In the genomic region with DNA sequence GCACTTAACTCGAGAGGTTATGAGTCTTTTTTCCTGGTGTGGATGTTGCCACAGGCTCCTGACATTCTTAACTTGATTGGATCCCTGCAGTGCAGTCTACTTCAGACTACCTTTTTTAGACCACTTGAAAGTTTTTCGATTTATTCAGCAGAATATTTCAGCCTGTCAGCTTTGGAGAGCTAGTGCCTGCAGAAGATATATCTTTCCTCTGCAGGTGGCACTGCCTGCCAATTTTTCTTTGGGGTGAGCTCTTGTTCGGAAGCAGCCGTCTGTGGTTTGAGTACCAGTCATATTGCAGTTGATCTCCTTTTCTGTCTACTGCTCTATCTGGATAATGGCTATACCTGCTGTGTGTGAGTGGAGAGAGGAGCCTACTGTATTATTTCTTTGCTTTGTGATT, we compare ENCODE assay signal across 8 cellular contexts.
DNase-seq lines count a peak whose midpoint lies in the region; ATAC-seq, FAIRE-seq and TF ChIP-seq lines count a peak whose summit lies in the region.
"Not testable (repeated sequence)": the region's sequence is repeated elsewhere in the genome, so short reads cannot be mapped to it uniquely, and the experiment has no call there.

No MANE protein-coding gene starts in this region.

- not testable (repeated sequence) for TF ChIP-seq EP300 in H1 (IDR thresholded peaks at IDR 0.05; ENCODE audit: borderline replicate concordance in 1 of 2, low read depth in 2 of 2, low read length in 2 of 2)

- not testable (repeated sequence) for DNase-seq in D721Med (ENCODE audit: insufficient read length, low spot score); RWPE2 (ENCODE audit: low spot score); H1 (ENCODE audit: low read depth in 1 of 2, low spot score in 2 of 2); left lung; upper lobe of right lung
- peak; percentile 34 to 47 for DNase-seq in Kasumi-1 (lab: John Stamatoyannopoulos, UW)
- DNase-seq in NCI-H524 treated with DMSO at 0.1 percent for 48 hours (lab: John Stamatoyannopoulos, UW) = peak; percentile 14
- peak; percentile 3 for DNase-seq in occipital lobe (lab: John Stamatoyannopoulos, UW)

- not testable (repeated sequence) for H3K4me2 ChIP-seq in H1 (ENCODE audit: insufficient read depth in 1 of 2, low read depth in 2 of 2, low read length in 2 of 2)

- H3K27ac ChIP-seq in RWPE2 (ENCODE audit: poor library complexity, severe bottlenecking); H1 (ENCODE audit: low read depth, low read length); left lung; upper lobe of right lung: not testable (repeated sequence)

- H4K8ac ChIP-seq in H1 (ENCODE audit: extremely low read depth, insufficient read depth, low read length) = not testable (repeated sequence)

- H3K27me3 ChIP-seq in RWPE2 (ENCODE audit: insufficient read depth, poor library complexity, severe bottlenecking); H1 (replicated peaks in 1 of 4; ENCODE audit: control insufficient read depth in 3 of 4, extremely low read depth in 1 of 4, insufficient read depth in 3 of 4, low read length in 3 of 4); left lung; upper lobe of right lung: not testable (repeated sequence)

- H3K4ac ChIP-seq in H1 (replicated peaks; ENCODE audit: insufficient read length, low read depth, low read length) = not testable (repeated sequence)

- not testable (repeated sequence) for H2BK120ac ChIP-seq in H1 (replicated peaks; ENCODE audit: low read depth, low read length)

- H3K9ac ChIP-seq in H1 (replicated peaks in 1 of 4; ENCODE audit: extremely low read depth in 1 of 4, low read depth in 3 of 4, low read length in 3 of 4) = not testable (repeated sequence)

- H4K5ac ChIP-seq in H1 (ENCODE audit: insufficient read length, low read depth, low read length) = not testable (repeated sequence)

- 85% methylated on average over 4 of the region's 4 CpGs; no CpG with 5 or more reads in 1 of the 2 experiments for WGBS in H1 (ENCODE audit: extremely low coverage in 1 of 2, insufficient coverage in 1 of 2, insufficient read length in 1 of 2, insufficient replicate concordance in 2 of 2, low coverage in 1 of 2, low lambda C conversion rate in 2 of 2, missing lambda C conversion rate in 1 of 2), 2 experiments

- H4K20me1 ChIP-seq in H1 (replicated peaks in 1 of 2; ENCODE audit: control insufficient read depth in 1 of 2, insufficient read depth in 2 of 2, low read length in 2 of 2) = not testable (repeated sequence)

- TF ChIP-seq CTCF in D721Med (IDR thresholded peaks at IDR 0.05; ENCODE audit: insufficient read depth, missing control alignments) (peak; percentile 45), H1 (IDR thresholded peaks at IDR 0.05; ENCODE audit: control extremely low read depth in 1 of 3, insufficient read depth in 1 of 3, low read depth in 1 of 3, low read length in 3 of 3) (peak in 2 of 3 experiments; percentile 15 to 34; a peak in 2 of 4 replicates), upper lobe of right lung (IDR thresholded peaks at IDR 0.05) (peak; percentile 11)
- not testable (repeated sequence) for TF ChIP-seq CTCF in RWPE2 (IDR thresholded peaks at IDR 0.05; ENCODE audit: poor library complexity, severe bottlenecking); left lung (IDR thresholded peaks at IDR 0.05)

- H2AFZ ChIP-seq in H1 (ENCODE audit: low read length) = not testable (repeated sequence)

- H2BK12ac ChIP-seq in H1 (ENCODE audit: low read depth, low read length) = not testable (repeated sequence)

- intact Hi-C loops in left lung (cut with DNase I); upper lobe of right lung (cut with DNase I): not testable (repeated sequence)

- not testable (repeated sequence) for FAIRE-seq in D721Med (lab: Jason Lieb, UNC); H1 (lab: Jason Lieb, UNC)

- H3K79me1 ChIP-seq in H1 (ENCODE audit: low read depth, low read length) = not testable (repeated sequence)

- not testable (repeated sequence) for H2BK15ac ChIP-seq in H1 (ENCODE audit: low read length)

- not testable (repeated sequence) for H3K23me2 ChIP-seq in H1 (ENCODE audit: low read depth, low read length)

- H3K56ac ChIP-seq in H1 (replicated peaks; ENCODE audit: insufficient read length, low read depth, low read length) = not testable (repeated sequence)

- H3K14ac ChIP-seq in H1 (ENCODE audit: insufficient read length) = not testable (repeated sequence)

- ATAC-seq in RWPE2 (ENCODE audit: low read depth) (peak; percentile 63; the same call in 1 of the 3 replicates), left lung (peak; percentile 96), upper lobe of right lung (peak; percentile 75)

- not testable (repeated sequence) for H3K9me3 ChIP-seq in RWPE2 (ENCODE audit: severe bottlenecking); H1 (ENCODE audit: insufficient read depth in 2 of 2, low read depth in 1 of 2, low read length in 1 of 2); left lung; upper lobe of right lung

- TF ChIP-seq POLR2A in H1 (IDR thresholded peaks at IDR 0.05; ENCODE audit: control extremely low read depth in 1 of 2, low read depth in 2 of 2, low read length in 2 of 2) = not testable (repeated sequence)

- H3K23ac ChIP-seq in H1 (ENCODE audit: insufficient read length) = not testable (repeated sequence)

- not testable (repeated sequence) for H3K18ac ChIP-seq in H1 (ENCODE audit: extremely low read depth, low read length)

- POLR2A ChIA-PET in H1 (lab: Charles Lee; ENCODE audit: partially characterized antibody) = not testable (repeated sequence)

- not testable (repeated sequence) for H3K4me3 ChIP-seq in RWPE2 (ENCODE audit: severe bottlenecking); H1 (ENCODE audit: extremely low read depth in 1 of 4, insufficient read depth in 2 of 4, low read depth in 3 of 4, low read length in 4 of 4); left lung; upper lobe of right lung

- CTCF ChIA-PET in H1 (lab: Charles Lee; ENCODE audit: partially characterized antibody) = interaction anchor here (0.6 kb wide), 1 partner anchor 1377 kb away, joined by 3 read pairs; no protein-coding TSS in a partner anchor

- H2BK20ac ChIP-seq in H1 (ENCODE audit: low read length) = not testable (repeated sequence)

- H2AK5ac ChIP-seq in H1 (ENCODE audit: low read depth, low read length) = not testable (repeated sequence)

- H4K91ac ChIP-seq in H1 (replicated peaks; ENCODE audit: insufficient read length, low read length) = not testable (repeated sequence)

- not testable (repeated sequence) for H3K36me3 ChIP-seq in RWPE2 (ENCODE audit: low read depth); H1 (ENCODE audit: control insufficient read depth in 2 of 4, insufficient read depth in 4 of 4, low read length in 3 of 4); left lung; upper lobe of right lung

- not testable (repeated sequence) for H3K79me2 ChIP-seq in H1 (ENCODE audit: control insufficient read depth in 1 of 2, insufficient read depth in 2 of 2, low read length in 2 of 2)

- peak; percentile 69 to 71 for TF ChIP-seq RAD21 in H1 (IDR thresholded peaks at IDR 0.05 in 1 of 2, conservative IDR thresholded peaks at IDR 0.05 in 1 of 2; ENCODE audit: low read depth in 2 of 2, low read length in 2 of 2)

- not testable (repeated sequence) for H3K4me1 ChIP-seq in RWPE2 (ENCODE audit: insufficient read depth, poor library complexity, severe bottlenecking); H1 (replicated peaks in 1 of 4; ENCODE audit: control insufficient read depth in 3 of 4, insufficient read depth in 4 of 4, low read length in 3 of 4); left lung; upper lobe of right lung

- H2BK5ac ChIP-seq in H1 (ENCODE audit: low read depth, low read length) = not testable (repeated sequence)
